In the genomic region with DNA sequence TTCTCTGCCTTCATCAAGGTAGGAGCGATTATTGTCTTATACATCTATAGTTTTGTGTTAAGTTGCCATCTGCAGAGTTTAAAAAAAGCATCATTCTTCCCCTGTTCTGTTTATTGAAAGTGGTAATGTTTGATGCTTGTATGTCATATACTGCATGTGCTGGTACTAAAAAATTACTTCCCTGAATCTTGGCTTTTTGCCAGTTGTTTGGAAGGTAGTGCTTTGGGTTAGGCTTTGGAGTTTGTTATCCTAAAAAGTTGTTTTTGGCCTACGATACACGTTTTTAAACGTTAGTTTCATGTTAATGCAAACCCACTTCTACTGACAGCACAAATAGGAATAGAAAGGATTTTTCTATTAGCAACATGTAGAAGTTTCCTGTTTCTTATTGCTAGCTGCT, we compare ENCODE assay signal across 1 cellular context.
TF ChIP-seq lines count a peak whose summit lies in the region.

No MANE protein-coding gene starts in this region.

TF ChIP-seq in SK-N-SH treated with all-trans-retinoic acid at 6 μM for 48 hours, 23 proteins besides CTCF, POLR2A, EP300 and RAD21 (continued from another document):
- TF ChIP-seq, protein P1, sequence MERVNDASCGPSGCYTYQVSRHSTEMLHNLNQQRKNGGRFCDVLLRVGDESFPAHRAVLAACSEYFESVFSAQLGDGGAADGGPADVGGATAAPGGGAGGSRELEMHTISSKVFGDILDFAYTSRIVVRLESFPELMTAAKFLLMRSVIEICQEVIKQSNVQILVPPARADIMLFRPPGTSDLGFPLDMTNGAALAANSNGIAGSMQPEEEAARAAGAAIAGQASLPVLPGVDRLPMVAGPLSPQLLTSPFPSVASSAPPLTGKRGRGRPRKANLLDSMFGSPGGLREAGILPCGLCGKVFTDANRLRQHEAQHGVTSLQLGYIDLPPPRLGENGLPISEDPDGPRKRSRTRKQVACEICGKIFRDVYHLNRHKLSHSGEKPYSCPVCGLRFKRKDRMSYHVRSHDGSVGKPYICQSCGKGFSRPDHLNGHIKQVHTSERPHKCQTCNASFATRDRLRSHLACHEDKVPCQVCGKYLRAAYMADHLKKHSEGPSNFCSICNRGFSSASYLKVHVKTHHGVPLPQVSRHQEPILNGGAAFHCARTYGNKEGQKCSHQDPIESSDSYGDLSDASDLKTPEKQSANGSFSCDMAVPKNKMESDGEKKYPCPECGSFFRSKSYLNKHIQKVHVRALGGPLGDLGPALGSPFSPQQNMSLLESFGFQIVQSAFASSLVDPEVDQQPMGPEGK (CRISPR knock-in tag; IDR thresholded peaks at IDR 0.05; ENCODE audit: borderline replicate concordance): no peak
- TF ChIP-seq ISL1 (CRISPR knock-in tag; IDR thresholded peaks at IDR 0.05): no peak
- TF ChIP-seq, protein P2, sequence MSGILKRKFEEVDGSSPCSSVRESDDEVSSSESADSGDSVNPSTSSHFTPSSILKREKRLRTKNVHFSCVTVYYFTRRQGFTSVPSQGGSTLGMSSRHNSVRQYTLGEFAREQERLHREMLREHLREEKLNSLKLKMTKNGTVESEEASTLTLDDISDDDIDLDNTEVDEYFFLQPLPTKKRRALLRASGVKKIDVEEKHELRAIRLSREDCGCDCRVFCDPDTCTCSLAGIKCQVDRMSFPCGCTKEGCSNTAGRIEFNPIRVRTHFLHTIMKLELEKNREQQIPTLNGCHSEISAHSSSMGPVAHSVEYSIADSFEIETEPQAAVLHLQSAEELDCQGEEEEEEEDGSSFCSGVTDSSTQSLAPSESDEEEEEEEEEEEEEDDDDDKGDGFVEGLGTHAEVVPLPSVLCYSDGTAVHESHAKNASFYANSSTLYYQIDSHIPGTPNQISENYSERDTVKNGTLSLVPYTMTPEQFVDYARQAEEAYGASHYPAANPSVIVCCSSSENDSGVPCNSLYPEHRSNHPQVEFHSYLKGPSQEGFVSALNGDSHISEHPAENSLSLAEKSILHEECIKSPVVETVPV (CRISPR knock-in tag; IDR thresholded peaks at IDR 0.05): no peak
- no peak for TF ChIP-seq TCF4 (CRISPR knock-in tag; IDR thresholded peaks at IDR 0.05; ENCODE audit: borderline replicate concordance)
- TF ChIP-seq RARB (CRISPR knock-in tag; IDR thresholded peaks at IDR 0.05): no peak
